ENCODE assay signal across 22 cellular contexts in the genomic region with DNA sequence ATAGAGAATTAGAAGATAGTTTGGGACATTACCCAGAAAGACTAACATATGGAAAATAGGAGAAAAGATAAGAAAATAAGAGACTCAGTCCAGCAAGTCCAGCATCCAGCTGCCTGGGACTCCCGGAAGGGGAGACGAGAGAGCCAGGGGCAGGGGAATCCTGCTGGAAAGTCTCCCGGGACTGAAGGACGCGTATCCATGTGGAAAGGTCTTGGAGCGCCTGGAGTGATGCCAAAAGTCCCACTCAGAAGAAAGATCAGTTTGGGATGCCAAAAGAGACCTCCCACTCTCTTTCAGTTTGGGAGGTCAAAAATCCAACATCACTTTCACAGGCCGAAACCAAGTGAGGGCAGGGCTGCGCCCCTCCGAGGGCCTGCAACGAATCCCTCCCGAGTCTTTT. TPM values are rescaled to one million over a fixed set of nuclear protein-coding genes. Genes with fewer than 3 reads are reported as not detected.
DNase-seq lines count a peak whose midpoint lies in the region; ATAC-seq, FAIRE-seq and TF ChIP-seq lines count a peak whose summit lies in the region.
"Had no signal": no experiment of that assay in that cellular context is flagged by ENCODE, and none has a peak within 500 bp of the region (broad histone marks: within the 10 kb centered on the region; RNA-seq: fewer than 3 reads in every experiment).

No MANE protein-coding gene starts in this region.

- no peaks in the 10 kb centered on the region for H3K27me3 Mint-ChIP-seq in MCF 10A (ENCODE audit: insufficient read depth, unreplicated experiment)

- H3K27me3 ChIP-seq in breast epithelium (no peaks in the 10 kb centered on the region), H7 (ENCODE audit: control insufficient read depth, insufficient read depth, low read length) (no peaks in the 10 kb centered on the region), small intestine (ENCODE audit: control insufficient read depth in 2 of 2, insufficient read depth in 2 of 2, low read length in 2 of 2) (no peaks in the 10 kb centered on the region)

- DNase-seq in breast epithelium (ENCODE audit: low spot score in 2 of 2) (no peak), MCF 10A (ENCODE audit: unreplicated experiment) (no peak), H7 (peak; percentile 24), caudate nucleus (lab: John Stamatoyannopoulos, UW) (no peak), posterior vena cava (ENCODE audit: low spot score) (peak; percentile 48), DMS79 treated with DMSO at 0.1 percent for 48 hours (lab: John Stamatoyannopoulos, UW) (no peak), small intestine (no peak)
- DNase-seq: 8988T, DMS53, IMR-90, MV-4-11, NCI-H1105 treated with DMSO at 0.1 percent for 48 hours, NCI-H1694, NCI-H2081, NCI-H446, NCI-H526 treated with DMSO at 0.1 percent for 48 hours, SHP77 treated with DMSO at 0.1 percent for 48 hours had no signal

- H3K4me3 Mint-ChIP-seq in MCF 10A (ENCODE audit: unreplicated experiment): no peak overlapping the region
- H3K4me3 Mint-ChIP-seq: CD14-positive monocyte had no signal

- CTCF ChIA-PET in MCF 10A (lab: Yijun Ruan, JAX): interaction anchor here (0.5 kb wide), 1 partner anchor 34 kb away, joined by 3 read pairs; no protein-coding TSS in a partner anchor

- no peak for ATAC-seq in HG03457 (IDR thresholded peaks at IDR 0.05; ENCODE audit: unreplicated experiment)

- H3K9me3 ChIP-seq in breast epithelium (no peaks in the 10 kb centered on the region), small intestine (ENCODE audit: control insufficient read depth, low read depth) (no peaks in the 10 kb centered on the region)

- no peak for TF ChIP-seq CTCF in breast epithelium (IDR thresholded peaks at IDR 0.05)
- no peak for TF ChIP-seq CTCF in MCF 10A (IDR thresholded peaks at IDR 0.05; ENCODE audit: unreplicated experiment)

- no peak for TF ChIP-seq POLR2A in breast epithelium (IDR thresholded peaks at IDR 0.05)

- intact Hi-C loops in breast epithelium (cut with DNase I; ENCODE audit: low total_unique reads): no loop called here
- intact Hi-C loops in MCF 10A (cut with micrococcal nuclease): no loop called here
- intact Hi-C loops in posterior vena cava (cut with DNase I): no loop called here

- H3K4me1 Mint-ChIP-seq in MCF 10A (ENCODE audit: insufficient read depth, unreplicated experiment): peaks cover 31% of the 10 kb centered on the region

- WGBS in small intestine, 3 donors: 75 to 90% (median 76%) methylated on average over 11 of the region's 11 CpGs

- H3K36me3 Mint-ChIP-seq in MCF 10A (ENCODE audit: insufficient read depth, unreplicated experiment): peaks cover 13% of the 10 kb centered on the region

- H3K4me3 ChIP-seq in breast epithelium (no peak overlapping the region), H7 (ENCODE audit: insufficient read depth, low read depth, low read length) (no peak overlapping the region), small intestine (ENCODE audit: low read depth in 1 of 2, low read length in 2 of 2) (no peak overlapping the region)

- H3K36me3 ChIP-seq in breast epithelium (no peaks in the 10 kb centered on the region), H7 (replicated peaks; ENCODE audit: control insufficient read depth, insufficient read depth, low read length) (no peaks in the 10 kb centered on the region), small intestine (ENCODE audit: control insufficient read depth in 2 of 2, insufficient read depth in 2 of 2, low read length in 2 of 2) (no peaks in the 10 kb centered on the region)

- H3K27ac ChIP-seq in breast epithelium (peak overlapping the region; percentile 59 to 69), caudate nucleus (ENCODE audit: low read depth, low read length) (peak overlapping the region; percentile 21), small intestine (ENCODE audit: low read depth in 1 of 2, low read length in 1 of 2) (no peak overlapping the region)

- FAIRE-seq in small intestine (lab: Jason Lieb, UNC): no peak
- FAIRE-seq: D721Med, GM19239, H1 had no signal

- no peaks in the 10 kb centered on the region for H3K9me3 Mint-ChIP-seq in MCF 10A (ENCODE audit: unreplicated experiment)

- H3K4me1 ChIP-seq in breast epithelium (peaks cover 0 to 3% of the 10 kb centered on the region in 2 donors), small intestine (ENCODE audit: control insufficient read depth in 2 of 2, insufficient read depth in 1 of 2, low read depth in 1 of 2, low read length in 1 of 2) (no peaks in the 10 kb centered on the region)

- BruUV-seq in MCF 10A (replicated peaks; lab: Mats Ljungman, UMichigan): no TSS peak

- no peak overlapping the region for H3K27ac Mint-ChIP-seq in MCF 10A (ENCODE audit: low read depth, unreplicated experiment)
- H3K27ac Mint-ChIP-seq: CD14-positive monocyte had no signal

- POLR2A ChIA-PET in MCF 10A (lab: Yijun Ruan, JAX): interaction anchor here (1.2 to 1.5 kb wide), 2 partner anchors 47 to 71 kb away, joined by 3 to 4 read pairs; partner anchors contain the start of gene PC

RNA-seq across cellular contexts. Expression of gene LRFN4, which starts 30.7 kb away (rescaled TPM):
- 10 to 100 TPM in 2 of 3 donors, 1 to 10 TPM in 1; 5.2 to 14.4 (median 11.7) TPM for total RNA-seq in breast epithelium
- total RNA-seq in MCF 10A (2022): 30.4 and 39.9 TPM in 2 replicates
- 62.5 and 65.4 TPM in 2 replicates for total RNA-seq in H7 (2014; rRNA removed; shearing (Covaris generic))
- 10 to 100 TPM; 15.0 to 16.9 TPM for total RNA-seq in posterior vena cava
- 10 to 100 TPM in 1 of 3 donors, 1 to 10 TPM in 2; 1.4 to 12.2 (median 2.7) TPM for polyA plus RNA-seq in small intestine

RNA-seq across cellular contexts. Expression of gene RCE1, which starts 44.3 kb away (rescaled TPM):
- total RNA-seq in breast epithelium: 10 to 100 TPM; 10.7 to 23.9 (median 21.5) TPM
- total RNA-seq in MCF 10A (2022): 23.3 and 27.7 TPM in 2 replicates
- 43.1 and 50.6 TPM in 2 replicates for total RNA-seq in H7 (2014; rRNA removed; shearing (Covaris generic))
- total RNA-seq in posterior vena cava: 1 to 10 TPM; 7.9 to 9.1 TPM
- polyA plus RNA-seq in small intestine: 10 to 100 TPM; 15.1 to 21.7 (median 19.8) TPM

Comparison
In these comparisons a context has a peak if more than half of its experiments do, and no peak if none do; other contexts are left out.
1. DNase-seq: peak in H7 (single experiment) and posterior vena cava (single experiment); none in breast epithelium (0 of 2), MCF 10A (single experiment), caudate nucleus (0 of 61), DMS79 treated with DMSO at 0.1 percent for 48 hours (single experiment) and small intestine (single experiment).
2. H3K27ac ChIP-seq: peak in breast epithelium (2 of 2) and caudate nucleus (single experiment); none in small intestine (0 of 2).